Comparison of ENCODE assay signal across 20 cellular contexts in genomic region chr3:52213005-52213404, GRCh38. TPM values are rescaled to one million over a fixed set of nuclear protein-coding genes. Genes with fewer than 3 reads are reported as not detected.
DNase-seq lines count a peak whose midpoint lies in the region; ATAC-seq, FAIRE-seq and TF ChIP-seq lines count a peak whose summit lies in the region.
"Had no signal": no experiment of that assay in that cellular context is flagged by ENCODE, and none has a peak within 500 bp of the region (broad histone marks: within the 10 kb centered on the region; RNA-seq: fewer than 3 reads in every experiment).

No MANE protein-coding gene starts in this region.

- H3K4me1 ChIP-seq in neutrophil (ENCODE audit: control insufficient read depth in 1 of 2, insufficient read depth in 1 of 2, low read depth in 1 of 2, low read length in 1 of 2) (peaks cover 58 to 77% of the 10 kb centered on the region in 2 experiments), pancreas (peaks cover 13 to 16% (median 15%) of the 10 kb centered on the region in 3 donors)
- H3K4me1 ChIP-seq: BE2C had no signal

- H3K27me3 ChIP-seq in HL-60 (ENCODE audit: insufficient read depth, poor library complexity, severe bottlenecking) (no peaks in the 10 kb centered on the region), neutrophil (no peaks in the 10 kb centered on the region), pancreas (no peaks in the 10 kb centered on the region)
- H3K27me3 ChIP-seq: BE2C had no signal

- H3K27me3 Mint-ChIP-seq in T-helper 17 cell, result no peaks in the 10 kb centered on the region
- H3K27me3 Mint-ChIP-seq: CD4-positive, CD25-positive, alpha-beta regulatory T cell had no signal

- no peak overlapping the region for H3K4me3 Mint-ChIP-seq in T-helper 17 cell
- H3K4me3 Mint-ChIP-seq: CD4-positive, CD25-positive, alpha-beta regulatory T cell; H9 had no signal

- H3K27ac ChIP-seq in HL-60 (replicated peaks) (peak overlapping the region; percentile 28; the same call in 1 of the 2 replicates), neutrophil (peak overlapping the region; percentile 88), pancreas (no peak overlapping the region), substantia nigra (ENCODE audit: low read depth, low read length, poor library complexity, severe bottlenecking) (no peak overlapping the region)

- peaks cover 34% of the 10 kb centered on the region for H3K4me1 Mint-ChIP-seq in T-helper 17 cell

- WGBS in pancreas, 2 donors, result 65 to 70% methylated on average over 8 of the region's 8 CpGs

- intact Hi-C loops in pancreas (cut with DNase I), result no loop called here

- no peak for ATAC-seq in T-helper 17 cell
- no peak for ATAC-seq in pancreas

- FAIRE-seq in pancreas (lab: Jason Lieb, UNC), result no peak
- FAIRE-seq: A204.1, D721Med, G401.6, GM12891, GM19239, H1 had no signal

- H3K9me3 ChIP-seq in T-helper 17 cell (ENCODE audit: control insufficient read depth, low read length, poor library complexity, severe bottlenecking) (no peaks in the 10 kb centered on the region), neutrophil (no peaks in the 10 kb centered on the region), pancreas (no peaks in the 10 kb centered on the region)
- H3K9me3 ChIP-seq: BE2C, Caco-2 had no signal

- DNase-seq in HL-60 (ENCODE audit: low read depth in 1 of 2, low spot score in 1 of 2) (no peak), HuH-7 (ENCODE audit: low spot score) (peak; percentile 51), T-helper 17 cell (no peak), foreskin melanocyte (no peak), pancreas (no peak), nucleus accumbens (lab: John Stamatoyannopoulos, UW) (no peak), substantia nigra (lab: John Stamatoyannopoulos, UW) (no peak)
- DNase-seq: ACHN; BE2C; C1 segment of cervical spinal cord; Caco-2; CD4-positive, CD25-positive, alpha-beta regulatory T cell; H9 had no signal

- H3K36me3 ChIP-seq in neutrophil (peaks cover 81% of the 10 kb centered on the region), pancreas (peaks cover 0 to 64% (median 31%) of the 10 kb centered on the region in 3 donors)

- H3K4me3 ChIP-seq in HL-60 (replicated peaks; ENCODE audit: insufficient read depth, low read length), result no peak overlapping the region
- H3K4me3 ChIP-seq in neutrophil (ENCODE audit: low read depth in 1 of 2, low read length in 1 of 2), result no peak overlapping the region
- no peak overlapping the region for H3K4me3 ChIP-seq in pancreas

- TF ChIP-seq CTCF in HL-60 (IDR thresholded peaks at IDR 0.05; ENCODE audit: insufficient read depth, low read length) (no peak), neutrophil (IDR thresholded peaks at IDR 0.05) (no peak), pancreas (IDR thresholded peaks at IDR 0.05) (no peak)

- peaks cover 14% of the 10 kb centered on the region for H3K36me3 Mint-ChIP-seq in T-helper 17 cell (ENCODE audit: low read depth)

- peak overlapping the region; percentile 82 for H3K27ac Mint-ChIP-seq in T-helper 17 cell
- H3K27ac Mint-ChIP-seq: H9 had no signal

RNA-seq across cellular contexts. Expression of gene TLR9, which starts 12.4 kb away (rescaled TPM):
- under 1 TPM in 1 of 2 donors, not detected in 1; 0.42 TPM for total RNA-seq in T-helper 17 cell
- total RNA-seq in pancreas, result under 1 TPM in 4 of 6 donors, not detected in 2; 0.03 to 0.47 (median 0.04) TPM
- under 1 TPM; 0.05 to 0.27 TPM for polyA plus RNA-seq in pancreas
- total RNA-seq: Caco-2, H1, H9 had no signal

RNA-seq across cellular contexts. Expression of gene ALAS1, which starts 15.0 kb away (rescaled TPM):
- total RNA-seq in T-helper 17 cell (10 to 100 TPM; 14.4 to 15.6 TPM), pancreas (10 to 100 TPM; 10.1 to 21.7 (median 12.9) TPM)
- polyA plus RNA-seq in pancreas, result 10 to 100 TPM in 1 of 2 donors, 1 to 10 TPM in 1; 8.4 to 20.2 TPM

RNA-seq across cellular contexts. Expression of gene TWF2, which starts 26.0 kb away (rescaled TPM):
- 10 to 100 TPM; 44.8 to 48.2 TPM for total RNA-seq in T-helper 17 cell
- total RNA-seq in pancreas, result 10 to 100 TPM in 4 of 6 donors, 1 to 10 TPM in 2; 8.9 to 26.8 (median 11.3) TPM
- polyA plus RNA-seq in pancreas, result 10 to 100 TPM; 12.9 to 15.9 TPM

RNA-seq across cellular contexts. Expression of gene PPM1M, which starts 32.6 kb away (rescaled TPM):
- total RNA-seq in T-helper 17 cell (10 to 100 TPM; 43.9 to 58.0 TPM), pancreas (10 to 100 TPM in 1 of 6 donors, 1 to 10 TPM in 5; 4.0 to 15.2 (median 6.7) TPM)
- polyA plus RNA-seq in pancreas, result 10 to 100 TPM in 1 of 2 donors, 1 to 10 TPM in 1; 9.2 to 11.8 TPM

RNA-seq across cellular contexts. Expression of gene POC1A, which starts 58.8 kb away (rescaled TPM):
- total RNA-seq in T-helper 17 cell, result 1 to 10 TPM in 1 of 2 donors, under 1 TPM in 1; 0.47 to 1.4 TPM
- 1 to 10 TPM in 1 of 6 donors, under 1 TPM in 5; 0.37 to 1.1 (median 0.71) TPM for total RNA-seq in pancreas
- polyA plus RNA-seq in pancreas, result under 1 TPM; 0.46 to 0.80 TPM

Comparison
In these comparisons a context has a peak if more than half of its experiments do, and no peak if none do; other contexts are left out.
1. H3K27ac ChIP-seq: peak in HL-60 (single experiment) and neutrophil (single experiment); none in pancreas (0 of 4) and substantia nigra (single experiment).